In genomic region chr1:20494609-20495311, GRCh38 we compare ENCODE assay signal across 11 cellular contexts. TPM values are rescaled to one million over a fixed set of nuclear protein-coding genes. Genes with fewer than 3 reads are reported as not detected.
A peak's percentile ranks its signal among the peaks of the same experiment; 100 is the strongest.
DNase-seq lines count a peak whose midpoint lies in the region; ATAC-seq, FAIRE-seq and TF ChIP-seq lines count a peak whose summit lies in the region.
"Had no signal": no experiment of that assay in that cellular context is flagged by ENCODE, and none has a peak within 500 bp of the region (broad histone marks: within the 10 kb centered on the region; RNA-seq: fewer than 3 reads in every experiment).

No MANE protein-coding gene starts in this region.

- ATAC-seq in left colon, result no peak

- intact Hi-C loops in left colon (cut with DNase I, micrococcal nuclease), result loop anchor here (5.0 to 10.0 kb wide), 3 partner anchors 127 to 580 kb away; no protein-coding TSS in a partner anchor

- TF ChIP-seq CTCF in HFFc6 (IDR thresholded peaks at IDR 0.05), result no peak
- TF ChIP-seq CTCF in right atrium auricular region (IDR thresholded peaks at IDR 0.05), result no peak

- H3K4me3 ChIP-seq in ACC112 (ENCODE audit: low read depth, low read length) (peak overlapping the region; percentile 7), right atrium auricular region (no peak overlapping the region)

- no peaks in the 10 kb centered on the region for H3K9me3 Mint-ChIP-seq in HFFc6
- H3K9me3 Mint-ChIP-seq in activated CD4-positive, alpha-beta T cell treated with anti-CD3 and anti-CD28 coated beads, Interleukin-2, amount 10 ng/mL, durations not matched to agents 7 days and 5 days, result no peaks in the 10 kb centered on the region
- H3K9me3 Mint-ChIP-seq: IgD-negative memory B cell had no signal

- no peaks in the 10 kb centered on the region for H3K27me3 Mint-ChIP-seq in HFFc6 (ENCODE audit: insufficient read depth)
- H3K27me3 Mint-ChIP-seq in activated CD4-positive, alpha-beta T cell treated with anti-CD3 and anti-CD28 coated beads, Interleukin-2, amount 10 ng/mL, durations not matched to agents 7 days and 5 days, result peaks cover 3% of the 10 kb centered on the region
- H3K27me3 Mint-ChIP-seq: IgD-negative memory B cell had no signal

- H2AFZ ChIP-seq in ACC112 (ENCODE audit: low read length, unreplicated experiment), result no peak overlapping the region

- CTCF ChIA-PET in activated CD4-positive, alpha-beta T cell treated with anti-CD3 and anti-CD28 coated beads, Interleukin-2, amount 10 ng/mL, durations not matched to agents 7 days and 5 days (lab: Charles Lee), result interaction anchor here (0.6 to 1.5 kb wide), 7 partner anchors 8 to 835 kb away, joined by 3 to 11 read pairs (median 4); partner anchors contain the start of gene MUL1

- peak; percentile 41 for FAIRE-seq in islet of Langerhans (lab: Jason Lieb, UNC)

- H3K27me3 ChIP-seq in ACC112 (ENCODE audit: insufficient read depth, low read length) (no peaks in the 10 kb centered on the region), right atrium auricular region (no peaks in the 10 kb centered on the region)

- POLR2A ChIA-PET in activated CD4-positive, alpha-beta T cell treated with anti-CD3 and anti-CD28 coated beads, Interleukin-2, amount 10 ng/mL, durations not matched to agents 7 days and 5 days (lab: Charles Lee), result no interaction called here

- no peaks in the 10 kb centered on the region for H3K9me3 ChIP-seq in right atrium auricular region

- H3K27ac Mint-ChIP-seq in HFFc6, result no peak overlapping the region
- no peak overlapping the region for H3K27ac Mint-ChIP-seq in activated CD4-positive, alpha-beta T cell treated with anti-CD3 and anti-CD28 coated beads, Interleukin-2, amount 10 ng/mL, durations not matched to agents 7 days and 5 days
- H3K27ac Mint-ChIP-seq: IgD-negative memory B cell had no signal

- H3K4me1 ChIP-seq in ACC112 (ENCODE audit: control insufficient read depth, insufficient read depth, low read length, unreplicated experiment), result peaks cover 34% of the 10 kb centered on the region
- H3K4me1 ChIP-seq in right atrium auricular region, result peaks cover 0 to 23% of the 10 kb centered on the region in 2 donors

- peaks cover 10% of the 10 kb centered on the region; the same call in 1 of the 2 replicates for H3K36me3 Mint-ChIP-seq in HFFc6 (ENCODE audit: low read depth)
- peaks cover 9% of the 10 kb centered on the region for H3K36me3 Mint-ChIP-seq in activated CD4-positive, alpha-beta T cell treated with anti-CD3 and anti-CD28 coated beads, Interleukin-2, amount 10 ng/mL, durations not matched to agents 7 days and 5 days (ENCODE audit: low read depth)
- H3K36me3 Mint-ChIP-seq: IgD-negative memory B cell had no signal

- no peaks in the 10 kb centered on the region for H3K79me2 ChIP-seq in ACC112 (ENCODE audit: control insufficient read depth, insufficient read depth, low read length, unreplicated experiment)

- no peaks in the 10 kb centered on the region for H3K4me1 Mint-ChIP-seq in HFFc6 (ENCODE audit: low read depth)
- peaks cover 11% of the 10 kb centered on the region for H3K4me1 Mint-ChIP-seq in activated CD4-positive, alpha-beta T cell treated with anti-CD3 and anti-CD28 coated beads, Interleukin-2, amount 10 ng/mL, durations not matched to agents 7 days and 5 days

- peak overlapping the region; percentile 65 for H3K4me3 Mint-ChIP-seq in HFFc6
- no peak overlapping the region for H3K4me3 Mint-ChIP-seq in activated CD4-positive, alpha-beta T cell treated with anti-CD3 and anti-CD28 coated beads, Interleukin-2, amount 10 ng/mL, durations not matched to agents 7 days and 5 days
- H3K4me3 Mint-ChIP-seq: IgD-negative memory B cell had no signal

- H3K36me3 ChIP-seq in ACC112 (ENCODE audit: insufficient read depth, low read length), result no peaks in the 10 kb centered on the region
- peaks cover 19% of the 10 kb centered on the region for H3K36me3 ChIP-seq in right atrium auricular region

- DNase-seq in HFFc6 (peak; percentile 93), left colon (no peak), right atrium auricular region (ENCODE audit: low spot score) (no peak)
- DNase-seq in activated CD4-positive, alpha-beta T cell treated with anti-CD3 and anti-CD28 coated beads, Interleukin-2, amount 10 ng/mL, durations not matched to agents 7 days and 5 days, result no peak
- no peak for DNase-seq in stimulated activated CD4-positive, alpha-beta T cell treated with anti-CD3 and anti-CD28 coated beads, Interleukin-2, amount 100 ng/mL, for 24 hours
- DNase-seq: activated gamma-delta T cell treated with Interleukin-2 at 50 U/mL for 16 hours; naive thymus-derived CD4-positive, alpha-beta T cell had no signal

- H3K27ac ChIP-seq in ACC112 (ENCODE audit: low read depth, low read length) (peak overlapping the region; percentile 90), angular gyrus (ENCODE audit: low read depth, low read length) (peak overlapping the region; percentile 37), right atrium auricular region (no peak overlapping the region)

RNA-seq across cellular contexts. Expression of gene CAMK2N1, which starts 8.8 kb away (rescaled TPM):
- 10 to 100 TPM; 40.3 to 57.8 (median 42.6) TPM for total RNA-seq in HFFc6 (2021; fragmentation: NEBNext Ultra II Directional; extraction: Animal tissue kit (Norgen Biotek cat#: 25700))
- 100 to 1,000 TPM; 194 to 242 TPM for total RNA-seq in left colon
- total RNA-seq in right atrium auricular region, result 10 to 100 TPM in 1 of 2 donors, 1 to 10 TPM in 1; 5.3 to 13.4 TPM
- total RNA-seq in activated CD4-positive, alpha-beta T cell treated with anti-CD3 and anti-CD28 coated beads, Interleukin-2, amount 10 ng/mL, durations not matched to agents 7 days and 5 days, result under 1 TPM; 0.37 to 0.45 TPM

RNA-seq across cellular contexts. Expression of gene MUL1, which starts 13.2 kb away (rescaled TPM):
- 10 to 100 TPM; 26.9 to 36.4 (median 27.8) TPM for total RNA-seq in HFFc6 (2021; fragmentation: NEBNext Ultra II Directional; extraction: Animal tissue kit (Norgen Biotek cat#: 25700))
- total RNA-seq in left colon, result 10 to 100 TPM; 37.9 to 43.3 TPM
- total RNA-seq in right atrium auricular region, result 10 to 100 TPM; 37.3 to 47.8 TPM
- 10 to 100 TPM; 17.4 to 20.1 TPM for total RNA-seq in activated CD4-positive, alpha-beta T cell treated with anti-CD3 and anti-CD28 coated beads, Interleukin-2, amount 10 ng/mL, durations not matched to agents 7 days and 5 days

RNA-seq across cellular contexts. Expression of gene FAM43B, which starts 57.6 kb away (rescaled TPM):
- total RNA-seq in HFFc6 (2021; fragmentation: NEBNext Ultra II Directional; extraction: Animal tissue kit (Norgen Biotek cat#: 25700)), result under 1 TPM in 1 of 6 experiments, not detected in 5; 0.07 TPM
- under 1 TPM; 0.09 to 0.39 TPM for total RNA-seq in left colon
- 1 to 10 TPM; 1.4 to 1.7 TPM for total RNA-seq in right atrium auricular region
- not detected for total RNA-seq in activated CD4-positive, alpha-beta T cell treated with anti-CD3 and anti-CD28 coated beads, Interleukin-2, amount 10 ng/mL, durations not matched to agents 7 days and 5 days
- total RNA-seq: naive thymus-derived CD4-positive, alpha-beta T cell had no signal

Comparison
In these comparisons a context has a peak if more than half of its experiments do, and no peak if none do; other contexts are left out.
1. H3K27ac ChIP-seq: peak in ACC112 (single experiment) and angular gyrus (single experiment); none in right atrium auricular region (0 of 2).
2. RNA of gene CAMK2N1, which starts 8.8 kb away (total RNA-seq): 194 to 242 TPM in left colon, 40.3 to 57.8 TPM in HFFc6 and 5.3 to 13.4 TPM in right atrium auricular region; 0.37 to 0.45 TPM in activated CD4-positive, alpha-beta T cell treated with anti-CD3 and anti-CD28 coated beads, Interleukin-2, amount 10 ng/mL, durations not matched to agents 7 days and 5 days; every median in the first group is over 4 times any median in the second.